Comparison of ENCODE assay signal across 20 cellular contexts in the genomic region with DNA sequence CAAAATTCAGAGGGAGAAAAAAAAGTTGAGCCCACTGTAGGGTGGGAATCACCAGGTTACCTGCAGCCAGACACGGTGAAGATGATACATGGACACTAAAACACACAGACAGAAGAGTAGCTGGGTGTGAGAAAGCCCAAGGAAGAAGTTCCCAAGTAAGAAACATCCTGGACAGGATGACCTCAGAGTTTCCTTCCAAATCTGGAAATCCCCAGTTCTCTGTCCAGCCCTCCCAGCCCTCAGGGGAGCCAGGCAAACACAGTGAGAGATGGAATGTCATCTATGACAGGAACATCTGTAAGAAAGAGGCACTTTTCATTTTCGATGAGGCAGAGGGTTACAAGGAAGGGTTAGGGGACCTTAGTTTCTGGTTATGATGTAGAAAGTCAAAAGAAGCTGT.
A peak's percentile ranks its signal among the peaks of the same experiment; 100 is the strongest.
DNase-seq lines count a peak whose midpoint lies in the region; ATAC-seq and TF ChIP-seq lines count a peak whose summit lies in the region.
"Had no signal": no experiment of that assay in that cellular context is flagged by ENCODE, and none has a peak within 500 bp of the region (broad histone marks: within the 10 kb centered on the region; RNA-seq: fewer than 3 reads in every experiment).

No MANE protein-coding gene starts in this region.

- peaks cover 8% of the 10 kb centered on the region for H3K27me3 Mint-ChIP-seq in HFFc6 (ENCODE audit: insufficient read depth)

- intact Hi-C loops in IMR-90 (cut with micrococcal nuclease) = no loop called here

- no peaks in the 10 kb centered on the region for H4K20me1 ChIP-seq in IMR-90 (ENCODE audit: insufficient read depth, low read length)
- H4K20me1 ChIP-seq: BLaER1 had no signal

- H3K14ac ChIP-seq in IMR-90 (replicated peaks; ENCODE audit: low read depth, low read length) = no peak overlapping the region

- TF ChIP-seq CTCF in IMR-90 (conservative IDR thresholded peaks at IDR 0.05; ENCODE audit: low read depth, low read length) (no peak), cardiac fibroblast (IDR thresholded peaks at IDR 0.05; ENCODE audit: low read depth, low read length) (no peak), HFFc6 (IDR thresholded peaks at IDR 0.05) (no peak)

- peak overlapping the region; percentile 62; the same call in 1 of the 2 replicates for H2BK20ac ChIP-seq in IMR-90 (ENCODE audit: low read depth, low read length)

- WGBS in IMR-90 (ENCODE audit: extremely low coverage in 2 of 2, insufficient read length in 1 of 2), 2 experiments = no CpG with 5 or more reads among the region's 2 CpGs

- H3K4me3 Mint-ChIP-seq in HFFc6 = no peak overlapping the region
- H3K4me3 Mint-ChIP-seq: activated naive CD4-positive, alpha-beta T cell treated with anti-CD3 and anti-CD28 coated beads for 36 hours had no signal

- no peak overlapping the region for H3K4me2 ChIP-seq in IMR-90 (ENCODE audit: low read depth, low read length)
- H3K4me2 ChIP-seq: BLaER1 had no signal

- H3K56ac ChIP-seq in IMR-90 (ENCODE audit: extremely low read depth, insufficient read depth, low read length) = no peak overlapping the region

- POLR2A ChIA-PET in IMR-90 (lab: Charles Lee; ENCODE audit: unreplicated experiment) = no interaction called here

- TF ChIP-seq POLR2A in IMR-90 (IDR thresholded peaks at IDR 0.05; ENCODE audit: low read depth, low read length) = no peak

- H3K9me3 ChIP-seq in IMR-90 (ENCODE audit: control insufficient read depth, insufficient read depth, low read length) = no peaks in the 10 kb centered on the region; the same call in 1 of the 2 replicates

- no peak overlapping the region for H3K27ac ChIP-seq in IMR-90 (ENCODE audit: insufficient read depth, low read length)
- H3K27ac ChIP-seq: BLaER1, uterus, WERI-Rb-1 had no signal

- H3K23ac ChIP-seq in IMR-90 (ENCODE audit: low read depth, low read length) = no peak overlapping the region

- H3K9me1 ChIP-seq in IMR-90 (ENCODE audit: insufficient read depth, low read length) = peaks cover 7% of the 10 kb centered on the region; the same call in 1 of the 2 replicates

- no peaks in the 10 kb centered on the region for H3K36me3 ChIP-seq in IMR-90 (ENCODE audit: control insufficient read depth, insufficient read depth, low read length)
- H3K36me3 ChIP-seq: BLaER1, uterus, WERI-Rb-1 had no signal

- no peak overlapping the region for H3K27ac Mint-ChIP-seq in HFFc6
- H3K27ac Mint-ChIP-seq: activated naive CD4-positive, alpha-beta T cell treated with anti-CD3 and anti-CD28 coated beads for 36 hours had no signal

- H4K5ac ChIP-seq in IMR-90 (ENCODE audit: low read depth, low read length) = no peak overlapping the region

- ATAC-seq in IMR-90 (ENCODE audit: low read depth) = peak; percentile 28; the same call in 1 of the 2 replicates
- ATAC-seq: esophagus mucosa had no signal

- no peak for TF ChIP-seq RAD21 in IMR-90 (IDR thresholded peaks at IDR 0.05; ENCODE audit: low read length)

- H3K4me3 ChIP-seq in IMR-90 (ENCODE audit: insufficient read depth, low read depth, low read length) (no peak overlapping the region), cardiac fibroblast (replicated peaks in 1 of 2; ENCODE audit: low read depth in 2 of 2, low read length in 2 of 2) (no peak overlapping the region)
- H3K4me3 ChIP-seq: BLaER1, uterus had no signal

- dilution Hi-C loops in IMR-90 (cut with HindIII; ENCODE audit: low sequenced_read_pairs, unreplicated experiment) = no loop called here

- DNase-seq in AG08395 (ENCODE audit: low spot score) = peak; percentile 39
- peak; percentile 78 for DNase-seq in IMR-90
- peak; percentile 39 to 90 for DNase-seq in cardiac fibroblast (ENCODE audit: low read depth in 2 of 2)
- peak; percentile 60 for DNase-seq in kidney glomerular epithelial cell (lab: John Stamatoyannopoulos, UW)
- DNase-seq in midbrain (lab: John Stamatoyannopoulos, UW) = no peak
- no peak for DNase-seq in HFFc6
- DNase-seq in SIG-M5 (lab: John Stamatoyannopoulos, UW) = no peak
- no peak for DNase-seq in HuH-7 (ENCODE audit: low spot score)
- DNase-seq: activated naive CD4-positive, alpha-beta T cell treated with anti-CD3 and anti-CD28 coated beads for 36 hours; central memory CD4-positive, alpha-beta T cell; GOT3; NCI-H2029 treated with DMSO at 0.1 percent for 48 hours; NCI-H774; retina; SHP77; stimulated activated CD4-positive, alpha-beta T cell treated with anti-CD3 and anti-CD28 coated beads, Interleukin-4, amount 100 ng/mL, for 1 hour; uterus; WERI-Rb-1 had no signal

- H2BK120ac ChIP-seq in IMR-90 (ENCODE audit: low read depth, low read length) = peak overlapping the region; percentile 17; the same call in 1 of the 2 replicates

- BruUV-seq in IMR-90 (replicated peaks; lab: Mats Ljungman, UMichigan) = no TSS peak

- in situ Hi-C loops in IMR-90 (cut with MboI; ENCODE audit: low sequenced_read_pairs) = no loop called here

- H3K36me3 Mint-ChIP-seq in HFFc6 (ENCODE audit: low read depth) = peaks cover 12% of the 10 kb centered on the region; the same call in 1 of the 2 replicates

- no peak overlapping the region for H3K9ac ChIP-seq in IMR-90 (ENCODE audit: low read depth, low read length)
- H3K9ac ChIP-seq: BLaER1 had no signal

- H3K27me3 ChIP-seq in IMR-90 (ENCODE audit: control insufficient read depth, insufficient read depth, low read length) = no peaks in the 10 kb centered on the region; the same call in 1 of the 2 replicates
- H3K27me3 ChIP-seq: BLaER1, uterus had no signal

- peak overlapping the region; percentile 59 for H2AFZ ChIP-seq in IMR-90 (replicated peaks; ENCODE audit: low read length, poor library complexity)

- H4K91ac ChIP-seq in IMR-90 (ENCODE audit: insufficient read depth, low read depth, low read length) = peak overlapping the region; percentile 21; the same call in 1 of the 2 replicates

- no peaks in the 10 kb centered on the region for H3K79me1 ChIP-seq in IMR-90 (ENCODE audit: low read depth in 1 of 2, low read length in 2 of 2)

- H3K4ac ChIP-seq in IMR-90 (ENCODE audit: low read depth, low read length) = peak overlapping the region; percentile 44; the same call in 1 of the 2 replicates

- peak overlapping the region; percentile 86; the same call in 1 of the 3 replicates for H2BK15ac ChIP-seq in IMR-90 (ENCODE audit: low read depth, low read length)

- no peak overlapping the region for H2AK5ac ChIP-seq in IMR-90 (ENCODE audit: low read depth, low read length)

- H4K8ac ChIP-seq in IMR-90 (ENCODE audit: low read depth in 2 of 2, low read length in 2 of 2) = no peak overlapping the region

- H3K9me3 Mint-ChIP-seq in HFFc6 = peaks cover 33% of the 10 kb centered on the region
- H3K9me3 Mint-ChIP-seq: activated naive CD4-positive, alpha-beta T cell treated with anti-CD3 and anti-CD28 coated beads for 36 hours had no signal

- no peak overlapping the region for H2BK5ac ChIP-seq in IMR-90 (ENCODE audit: low read depth, low read length, poor library complexity, severe bottlenecking)

- no peak overlapping the region; the same call in 1 of the 2 replicates for H3K18ac ChIP-seq in IMR-90 (ENCODE audit: low read depth, low read length)

- peak overlapping the region; percentile 59 for H2AK9ac ChIP-seq in IMR-90 (replicated peaks; ENCODE audit: low read depth, low read length, poor library complexity)

- H3K4me1 ChIP-seq in IMR-90 (ENCODE audit: control insufficient read depth, insufficient read depth, low read length) = peaks cover 10% of the 10 kb centered on the region
- H3K4me1 ChIP-seq: BLaER1, uterus had no signal

- CTCF ChIA-PET in IMR-90 (lab: Yijun Ruan, JAX) = no interaction called here

- peaks cover 28% of the 10 kb centered on the region for H3K4me1 Mint-ChIP-seq in HFFc6 (ENCODE audit: low read depth)

TF ChIP-seq in IMR-90, 13 proteins besides CTCF, POLR2A, EP300 and RAD21:
- TF ChIP-seq MXI1 (IDR thresholded peaks at IDR 0.05; ENCODE audit: borderline replicate concordance, low read depth, low read length) = no peak
- TF ChIP-seq MAZ (IDR thresholded peaks at IDR 0.05; ENCODE audit: borderline replicate concordance, low read depth, low read length) = 0 out of 2 replicates have a peak, but pooled peaks have one; percentile 14

Comparison
In these comparisons a context has a peak if more than half of its experiments do, and no peak if none do; other contexts are left out.
1. DNase-seq: peak in AG08395 (single experiment), IMR-90 (single experiment), cardiac fibroblast (2 of 2) and kidney glomerular epithelial cell (single experiment); none in midbrain (single experiment), HFFc6 (single experiment), SIG-M5 (single experiment) and HuH-7 (single experiment).